ENCODE assay signal across 8 cellular contexts in genomic region chr3:39051649-39052557, GRCh38. TPM values are rescaled to one million over a fixed set of nuclear protein-coding genes. Genes with fewer than 3 reads are reported as not detected.
DNase-seq lines count a peak whose midpoint lies in the region; ATAC-seq lines count a peak whose summit lies in the region.

TSS of gene SCN11A (minus strand) at chr3:39051944. CDS start at chr3:38950362, 101,582 bp downstream.
TSS of gene WDR48 (plus strand) at chr3:39052016. CDS start at chr3:39052026, 10 bp downstream.

- no peaks in the 10 kb centered on the region for H3K9me3 Mint-ChIP-seq in dendritic cell treated with granulocyte-macrophage colony-stimulating factor and Interleukin-4, amounts not matched to agents 40 ng/mL and 50 ng/mL, for 4 days

- peak within 1 kb of the TSS; percentile 89 for H3K4me3 Mint-ChIP-seq in dendritic cell treated with granulocyte-macrophage colony-stimulating factor and Interleukin-4, amounts not matched to agents 40 ng/mL and 50 ng/mL, for 4 days

- intact Hi-C loops in dendritic cell treated with granulocyte-macrophage colony-stimulating factor and Interleukin-4, amounts not matched to agents 40 ng/mL and 50 ng/mL, for 4 days (cut with micrococcal nuclease) = loop anchor here (5.0 kb wide), 1 partner anchor 330 kb away; the partner anchor contains the start of gene SLC25A38

- H3K27ac Mint-ChIP-seq in dendritic cell treated with granulocyte-macrophage colony-stimulating factor and Interleukin-4, amounts not matched to agents 40 ng/mL and 50 ng/mL, for 4 days = peak within 1 kb of the TSS; percentile 92

- DNase-seq in C1 segment of cervical spinal cord (lab: John Stamatoyannopoulos, UW) (peak; percentile 28 to 94 (median 87)), NCI-H526 treated with DMSO at 0.1 percent for 48 hours (lab: John Stamatoyannopoulos, UW) (peak; percentile 75), left lobe of liver (ENCODE audit: low spot score) (peak; percentile 96)
- peak; percentile 90 for DNase-seq in activated CD4-positive, alpha-beta T cell treated with anti-CD3 and anti-CD28 coated beads, Interleukin-2, amount 50 U/mL, for 1 hour
- peak; percentile 92 to 93 for DNase-seq in stimulated activated CD4-positive, alpha-beta T cell treated with anti-CD3 and anti-CD28 coated beads, Interleukin-2, amount 100 ng/mL, for 24 hours

- H3K36me3 Mint-ChIP-seq in dendritic cell treated with granulocyte-macrophage colony-stimulating factor and Interleukin-4, amounts not matched to agents 40 ng/mL and 50 ng/mL, for 4 days (ENCODE audit: low read depth) = peaks cover 10% of the 10 kb centered on the region

- peaks cover 38% of the 10 kb centered on the region for H3K4me1 Mint-ChIP-seq in dendritic cell treated with granulocyte-macrophage colony-stimulating factor and Interleukin-4, amounts not matched to agents 40 ng/mL and 50 ng/mL, for 4 days (ENCODE audit: low read depth)

- H3K27me3 Mint-ChIP-seq in dendritic cell treated with granulocyte-macrophage colony-stimulating factor and Interleukin-4, amounts not matched to agents 40 ng/mL and 50 ng/mL, for 4 days = no peaks in the 10 kb centered on the region

- peak; percentile 98 for ATAC-seq in GM19351 (IDR thresholded peaks at IDR 0.05; ENCODE audit: unreplicated experiment)
- peak; percentile 96 for ATAC-seq in HG03520 (IDR thresholded peaks at IDR 0.05; ENCODE audit: unreplicated experiment)
- ATAC-seq in left lobe of liver = peak; percentile 99

RNA-seq across cellular contexts. Expression of gene SCN11A, which starts in this region (rescaled TPM):
- total RNA-seq in left lobe of liver = 0.15 TPM

RNA-seq across cellular contexts. Expression of gene WDR48, which starts in this region (rescaled TPM):
- total RNA-seq in left lobe of liver = 12.1 TPM

Comparison
In these comparisons a context has a peak if more than half of its experiments do, and no peak if none do; other contexts are left out.
1. Peak in every context shown above with its lines: DNase-seq and ATAC-seq.